ENCODE assay signal across 16 cellular contexts in genomic region chr3:100825574-100825973, GRCh38.
"Had no signal": no experiment of that assay in that cellular context is flagged by ENCODE, and none has a peak within 500 bp of the region (broad histone marks: within the 10 kb centered on the region; RNA-seq: fewer than 3 reads in every experiment).

No MANE protein-coding gene starts in this region.

- H3K4me3 ChIP-seq: breast epithelium, colonic mucosa, gastroesophageal sphincter, hepatocyte, suprapubic skin had no signal

- DNase-seq: activated CD4-positive, alpha-beta T cell treated with anti-CD3 and anti-CD28 coated beads for 4 hours; activated CD8-positive, alpha-beta memory T cell treated with anti-CD3 and anti-CD28 coated beads, Interleukin-2, amount 50 U/mL, for 4 hours; activated CD8-positive, alpha-beta T cell treated with anti-CD3 and anti-CD28 coated beads for 36 hours; activated gamma-delta T cell treated with Interleukin-2 at 50 U/mL for 16 hours; activated naive CD8-positive, alpha-beta T cell treated with anti-CD3 and anti-CD28 coated beads for 36 hours; activated T-cell treated with anti-CD3 and anti-CD28 coated beads, Interleukin-2, amount 50 U/mL, for 72 hours; anterior cingulate cortex; colonic mucosa; effector CD8-positive, alpha-beta T cell; stimulated activated CD4-positive, alpha-beta T cell treated with anti-CD3 and anti-CD28 coated beads, Interleukin-4, amount 100 ng/mL, for 1 hour; stimulated activated CD8-positive, alpha-beta memory T cell treated with anti-CD3 and anti-CD28 coated beads, Interleukin-4, amount 100 ng/mL, for 48 hours; stimulated activated naive CD8-positive, alpha-beta T cell treated with anti-CD3 and anti-CD28 coated beads, Interleukin-15, Interleukin-2, amounts not matched to agents 100 U/mL and 50 U/mL, for 24 hours had no signal

- ATAC-seq: activated CD8-positive, alpha-beta T cell treated with anti-CD3 and anti-CD28 coated beads for 36 hours; activated T-cell treated with anti-CD3 and anti-CD28 coated beads, Interleukin-2, amount 50 U/mL, for 72 hours; gastroesophageal sphincter; stimulated activated naive CD8-positive, alpha-beta T cell treated with anti-CD3 and anti-CD28 coated beads, Interleukin-15, Interleukin-2, amounts not matched to agents 100 U/mL and 50 U/mL, for 24 hours had no signal
